2 cellular contexts compared by ENCODE assay signal in the genomic region with DNA sequence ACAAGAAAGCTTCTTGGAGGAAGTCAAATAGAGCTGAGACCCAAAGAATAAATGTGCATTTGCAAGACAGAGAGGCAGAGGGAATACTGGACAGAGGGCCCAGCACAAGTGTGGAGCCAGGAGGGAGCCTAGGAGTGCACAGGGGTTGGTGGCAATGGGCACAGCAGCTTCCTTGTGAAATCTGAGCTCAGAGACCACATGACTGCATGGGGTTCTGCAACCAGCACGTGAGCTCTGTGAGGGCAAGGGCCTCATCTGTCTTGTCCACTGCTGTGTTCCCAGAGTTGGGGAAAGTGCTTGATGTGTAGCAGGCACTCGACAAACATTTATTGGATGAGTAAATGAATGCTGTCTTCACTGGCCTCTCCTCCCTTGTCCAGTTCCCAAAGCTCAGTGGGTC.
TF ChIP-seq lines count a peak whose summit lies in the region.

No MANE protein-coding gene starts in this region.

TF ChIP-seq in WTC11, 78 proteins besides CTCF, POLR2A, EP300 and RAD21:
- TF ChIP-seq CREB1 (CRISPR knock-in tag; IDR thresholded peaks at IDR 0.05): no peak
- TF ChIP-seq, protein P1, sequence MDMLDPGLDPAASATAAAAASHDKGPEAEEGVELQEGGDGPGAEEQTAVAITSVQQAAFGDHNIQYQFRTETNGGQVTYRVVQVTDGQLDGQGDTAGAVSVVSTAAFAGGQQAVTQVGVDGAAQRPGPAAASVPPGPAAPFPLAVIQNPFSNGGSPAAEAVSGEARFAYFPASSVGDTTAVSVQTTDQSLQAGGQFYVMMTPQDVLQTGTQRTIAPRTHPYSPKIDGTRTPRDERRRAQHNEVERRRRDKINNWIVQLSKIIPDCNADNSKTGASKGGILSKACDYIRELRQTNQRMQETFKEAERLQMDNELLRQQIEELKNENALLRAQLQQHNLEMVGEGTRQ (CRISPR knock-in tag; IDR thresholded peaks at IDR 0.05): peak; percentile 80

TF ChIP-seq in H1, 55 proteins besides CTCF, POLR2A, EP300 and RAD21:
- TF ChIP-seq EGR1 (IDR thresholded peaks at IDR 0.05; ENCODE audit: borderline replicate concordance, low read depth, low read length) (no peak), RBBP5 (IDR thresholded peaks at IDR 0.05; ENCODE audit: borderline replicate concordance, low read depth, low read length) (no peak), SIX5 (IDR thresholded peaks at IDR 0.05; ENCODE audit: low read depth, low read length) (0 out of 2 replicates have a peak, but pooled peaks have one; percentile 1), TAF1 (IDR thresholded peaks at IDR 0.05; ENCODE audit: low read depth, low read length) (no peak)
- TF ChIP-seq, protein P1 (IDR thresholded peaks at IDR 0.05; ENCODE audit: low read length): peak; percentile 60; the same call in 1 of the 2 replicates
- TF ChIP-seq, protein P2, sequence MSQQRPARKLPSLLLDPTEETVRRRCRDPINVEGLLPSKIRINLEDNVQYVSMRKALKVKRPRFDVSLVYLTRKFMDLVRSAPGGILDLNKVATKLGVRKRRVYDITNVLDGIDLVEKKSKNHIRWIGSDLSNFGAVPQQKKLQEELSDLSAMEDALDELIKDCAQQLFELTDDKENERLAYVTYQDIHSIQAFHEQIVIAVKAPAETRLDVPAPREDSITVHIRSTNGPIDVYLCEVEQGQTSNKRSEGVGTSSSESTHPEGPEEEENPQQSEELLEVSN (IDR thresholded peaks at IDR 0.05): peak; percentile 66
- TF ChIP-seq, protein P3, sequence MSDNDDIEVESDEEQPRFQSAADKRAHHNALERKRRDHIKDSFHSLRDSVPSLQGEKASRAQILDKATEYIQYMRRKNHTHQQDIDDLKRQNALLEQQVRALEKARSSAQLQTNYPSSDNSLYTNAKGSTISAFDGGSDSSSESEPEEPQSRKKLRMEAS (IDR thresholded peaks at IDR 0.05): peak; percentile 80
